Comparison of ENCODE assay signal across 10 cellular contexts in the genomic region with DNA sequence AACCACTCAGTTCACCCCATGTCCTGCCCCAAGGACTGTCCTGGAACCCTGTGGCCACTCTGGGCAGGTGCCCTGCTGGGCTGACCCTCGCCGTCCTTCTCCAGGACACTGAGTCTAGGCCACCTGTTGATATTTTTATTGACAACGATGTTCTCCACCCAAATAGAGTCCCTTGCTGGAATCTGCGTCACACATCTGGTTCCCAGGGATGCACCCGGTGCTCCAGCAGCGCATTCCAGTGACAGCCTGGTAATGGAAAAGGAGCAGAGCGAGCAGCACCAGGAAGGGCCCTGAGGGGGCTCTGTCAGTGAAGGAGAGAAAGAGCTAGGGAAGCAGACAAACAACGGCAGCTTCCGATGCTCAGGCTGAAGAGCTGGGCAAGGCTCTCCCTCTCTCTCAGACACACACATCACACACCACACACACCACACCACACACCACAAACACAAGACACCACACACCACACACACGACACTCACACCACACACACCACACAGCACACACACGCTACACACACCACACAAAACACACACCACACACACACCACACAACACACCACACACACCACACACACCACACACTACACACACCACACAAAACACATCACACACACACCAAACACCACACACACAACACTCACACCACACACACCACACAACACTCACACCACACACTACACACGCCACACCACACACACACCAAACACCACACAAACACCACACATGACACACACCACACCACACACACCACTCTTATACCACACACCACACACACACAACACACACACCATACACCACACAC.
A peak's percentile ranks its signal among the peaks of the same experiment; 100 is the strongest.
DNase-seq lines count a peak whose midpoint lies in the region; ATAC-seq, FAIRE-seq and TF ChIP-seq lines count a peak whose summit lies in the region.
"Had no signal": no experiment of that assay in that cellular context is flagged by ENCODE, and none has a peak within 500 bp of the region (broad histone marks: within the 10 kb centered on the region; RNA-seq: fewer than 3 reads in every experiment).

No MANE protein-coding gene starts in this region.

- CTCF ChIA-PET in GM12878 (lab: Yijun Ruan, JAX) (no interaction called here), PC-9 (lab: Charles Lee) (no interaction called here)
- CTCF ChIA-PET in naive thymus-derived CD4-positive, alpha-beta T cell (lab: Charles Lee): interaction anchor here (0.6 kb wide), 1 partner anchor 9 kb away, joined by 3 read pairs; no protein-coding TSS in a partner anchor

- no peak overlapping the region for H3K4me3 Mint-ChIP-seq in naive thymus-derived CD4-positive, alpha-beta T cell

- no TSS peak for BruUV-seq in GM12878 (replicated peaks; lab: Mats Ljungman, UMichigan)
- no TSS peak for BruUV-seq in PC-9 (replicated peaks; lab: Mats Ljungman, UMichigan)

- H3K27ac ChIP-seq in GM12878 (ENCODE audit: control insufficient read depth, insufficient read depth): no peak overlapping the region
- no peak overlapping the region for H3K27ac ChIP-seq in naive thymus-derived CD4-positive, alpha-beta T cell (ENCODE audit: low read depth, low read length)
- no peak overlapping the region for H3K27ac ChIP-seq in testis
- H3K27ac ChIP-seq in PC-9: no peak overlapping the region
- H3K27ac ChIP-seq: neutrophil, uterus had no signal

- in situ Hi-C loops in GM12878 (cut with MboI): no loop called here

- H3K4me1 Mint-ChIP-seq in naive thymus-derived CD4-positive, alpha-beta T cell: no peaks in the 10 kb centered on the region

- H3K27me3 Mint-ChIP-seq in naive thymus-derived CD4-positive, alpha-beta T cell: peaks cover 0 to 8% (median 4%) of the 10 kb centered on the region in 5 donors

- H3K79me2 ChIP-seq in GM12878 (ENCODE audit: control insufficient read depth, insufficient read depth, low read length): no peaks in the 10 kb centered on the region
- H3K79me2 ChIP-seq in PC-9 (ENCODE audit: low read depth): no peaks in the 10 kb centered on the region

- RAD21 ChIA-PET in GM12878 (lab: Charles Lee; ENCODE audit: unreplicated experiment): no interaction called here

- TF ChIP-seq RAD21 in GM12878 (IDR thresholded peaks at IDR 0.05; ENCODE audit: insufficient read depth, low read depth, low read length): no peak

- TF ChIP-seq POLR2A in GM12878 (IDR thresholded peaks at IDR 0.05; ENCODE audit: low read depth, low read length) (no peak), testis (IDR thresholded peaks at IDR 0.05) (no peak)

- no peak for TF ChIP-seq CTCF in GM12878 (IDR thresholded peaks at IDR 0.05 in 2 of 3, conservative IDR thresholded peaks at IDR 0.05 in 1 of 3; ENCODE audit: control insufficient read depth in 2 of 3, extremely low read depth in 1 of 3, insufficient read depth in 1 of 3, low read depth in 3 of 3, low read length in 3 of 3)
- TF ChIP-seq CTCF in testis (IDR thresholded peaks at IDR 0.05): no peak
- no peak for TF ChIP-seq CTCF in PC-9 (conservative IDR thresholded peaks at IDR 0.05)

- FAIRE-seq in GM12878 (lab: Jason Lieb, UNC): peak; percentile 62

- no peak overlapping the region for H3K4me2 ChIP-seq in GM12878 (ENCODE audit: control insufficient read depth, insufficient read depth)
- H3K4me2 ChIP-seq in PC-9: no peak overlapping the region

- 86% methylated on average over 12 of the region's 12 CpGs for WGBS in GM12878 (ENCODE audit: insufficient coverage, insufficient replicate concordance, low lambda C conversion rate, missing lambda C conversion rate)
- 46 to 70% methylated on average over 9 to 12 of the region's 12 CpGs for WGBS in testis, 2 donors

- no peak overlapping the region for H3K9ac ChIP-seq in GM12878 (ENCODE audit: control insufficient read depth, insufficient read depth, low read length)

- H3K9me3 ChIP-seq in GM12878 (replicated peaks; ENCODE audit: control insufficient read depth, insufficient read depth, low read length) (no peaks in the 10 kb centered on the region; the same call in 2 of the 3 replicates), testis (no peaks in the 10 kb centered on the region), PC-9 (ENCODE audit: insufficient read depth, low read depth) (no peaks in the 10 kb centered on the region; the same call in 1 of the 2 replicates)
- H3K9me3 ChIP-seq in naive thymus-derived CD4-positive, alpha-beta T cell (ENCODE audit: control insufficient read depth in 2 of 3, low read length in 3 of 3): no peaks in the 10 kb centered on the region
- H3K9me3 ChIP-seq: neutrophil, uterus had no signal

- H2AFZ ChIP-seq in GM12878 (ENCODE audit: control insufficient read depth, low read depth, low read length) (no peak overlapping the region), PC-9 (no peak overlapping the region)

- peaks cover 0 to 6% (median 5%) of the 10 kb centered on the region in 5 donors for H3K36me3 Mint-ChIP-seq in naive thymus-derived CD4-positive, alpha-beta T cell

- TF ChIP-seq EP300 in GM12878 (IDR thresholded peaks at IDR 0.05; ENCODE audit: borderline replicate concordance in 1 of 2, control insufficient read depth in 1 of 2, low read depth in 2 of 2, low read length in 2 of 2): no peak

- SMC1A ChIA-PET in GM12878 (lab: Charles Lee; ENCODE audit: uncharacterized antibody, unreplicated experiment): no interaction called here

- H3F3A ChIP-seq in PC-9 (ENCODE audit: insufficient read depth, low read depth): no peaks in the 10 kb centered on the region

- peak; percentile 15; the same call in 1 of the 3 replicates for ATAC-seq in GM12878
- ATAC-seq in naive thymus-derived CD4-positive, alpha-beta T cell: peak; percentile 12
- no peak for ATAC-seq in GM18870 (IDR thresholded peaks at IDR 0.05; ENCODE audit: unreplicated experiment)

- intact Hi-C loops in GM12878 (cut with micrococcal nuclease; ENCODE audit: unreplicated experiment) (no loop called here), testis (cut with DNase I; ENCODE audit: low total_unique reads) (no loop called here), PC-9 (cut with micrococcal nuclease; ENCODE audit: unreplicated experiment) (no loop called here)
- intact Hi-C loops in naive thymus-derived CD4-positive, alpha-beta T cell (cut with micrococcal nuclease): no loop called here

- H3K9me2 ChIP-seq in PC-9 (ENCODE audit: insufficient read depth): no peaks in the 10 kb centered on the region

- no peaks in the 10 kb centered on the region for H3K36me3 ChIP-seq in GM12878 (ENCODE audit: control insufficient read depth in 2 of 2, insufficient read depth in 2 of 2, low read length in 1 of 2)
- no peaks in the 10 kb centered on the region for H3K36me3 ChIP-seq in naive thymus-derived CD4-positive, alpha-beta T cell (ENCODE audit: control insufficient read depth in 2 of 3, insufficient read depth in 3 of 3, low read length in 3 of 3)
- no peaks in the 10 kb centered on the region for H3K36me3 ChIP-seq in testis (ENCODE audit: low read depth, missing control alignments)
- no peaks in the 10 kb centered on the region for H3K36me3 ChIP-seq in PC-9 (ENCODE audit: low read depth)
- H3K36me3 ChIP-seq: neutrophil, uterus had no signal

- peak; percentile 18 for DNase-seq in NCI-H82 (lab: John Stamatoyannopoulos, UW)
- DNase-seq in NCI-H82 treated with DMSO at 0.1 percent for 48 hours (lab: John Stamatoyannopoulos, UW; ENCODE audit: unreplicated experiment): no peak
- DNase-seq in LHCN-M2 (ENCODE audit: low read depth): peak; percentile 25
- DNase-seq in GM12878 (ENCODE audit: low read depth, low spot score): no peak
- DNase-seq in naive thymus-derived CD4-positive, alpha-beta T cell: no peak
- no peak for DNase-seq in testis
- DNase-seq in PC-9: no peak
- DNase-seq: uterus had no signal

- H3K27me3 ChIP-seq in GM12878 (replicated peaks in 1 of 2; ENCODE audit: control insufficient read depth in 2 of 2, insufficient read depth in 2 of 2, low read length in 1 of 2) (no peaks in the 10 kb centered on the region), testis (no peaks in the 10 kb centered on the region), PC-9 (ENCODE audit: insufficient read depth, low read depth) (peaks cover 55% of the 10 kb centered on the region)
- no peaks in the 10 kb centered on the region for H3K27me3 ChIP-seq in naive thymus-derived CD4-positive, alpha-beta T cell (ENCODE audit: control insufficient read depth in 2 of 2, insufficient read depth in 2 of 2, low read length in 2 of 2)
- H3K27me3 ChIP-seq: neutrophil, uterus had no signal

- H3K9me3 Mint-ChIP-seq in naive thymus-derived CD4-positive, alpha-beta T cell: peaks cover 4 to 19% (median 8%) of the 10 kb centered on the region in 11 donors

- H3K4me1 ChIP-seq in GM12878 (ENCODE audit: control insufficient read depth, insufficient read depth, low read length): no peaks in the 10 kb centered on the region
- H3K4me1 ChIP-seq in naive thymus-derived CD4-positive, alpha-beta T cell (ENCODE audit: control insufficient read depth in 2 of 2, insufficient read depth in 2 of 2, low read length in 2 of 2): no peaks in the 10 kb centered on the region
- H3K4me1 ChIP-seq in testis: no peaks in the 10 kb centered on the region
- no peaks in the 10 kb centered on the region for H3K4me1 ChIP-seq in PC-9 (replicated peaks; ENCODE audit: insufficient read depth)
- H3K4me1 ChIP-seq: uterus had no signal

- H4K20me1 ChIP-seq in GM12878 (ENCODE audit: control insufficient read depth, insufficient read depth) (no peaks in the 10 kb centered on the region), PC-9 (ENCODE audit: insufficient read depth) (no peaks in the 10 kb centered on the region)

- H3K4me3 ChIP-seq in GM12878 (no peak overlapping the region), testis (no peak overlapping the region), PC-9 (no peak overlapping the region)
- no peak overlapping the region for H3K4me3 ChIP-seq in naive thymus-derived CD4-positive, alpha-beta T cell (ENCODE audit: low read length)
- H3K4me3 ChIP-seq: uterus had no signal

- H3K27ac Mint-ChIP-seq in naive thymus-derived CD4-positive, alpha-beta T cell: no peak overlapping the region

- POLR2A ChIA-PET in GM12878 (lab: Charles Lee): no interaction called here
- POLR2A ChIA-PET in naive thymus-derived CD4-positive, alpha-beta T cell (lab: Charles Lee): no interaction called here
- POLR2A ChIA-PET in PC-9 (lab: Charles Lee; ENCODE audit: unreplicated experiment): no interaction called here

TF ChIP-seq in GM12878, 131 proteins besides CTCF, POLR2A, EP300 and RAD21 (continues in another document):
- no peak for TF ChIP-seq SIX5 (IDR thresholded peaks at IDR 0.05; ENCODE audit: low read depth, low read length, severe bottlenecking)
- no peak for TF ChIP-seq NFYA (IDR thresholded peaks at IDR 0.05; ENCODE audit: borderline replicate concordance, low read depth, low read length)
- TF ChIP-seq IRF4 (IDR thresholded peaks at IDR 0.05; ENCODE audit: low read depth, low read length): 0 out of 2 replicates have a peak, but pooled peaks have one; percentile 14

Comparison
In these comparisons a context has a peak if more than half of its experiments do, and no peak if none do; other contexts are left out.
1. DNase-seq: peak in NCI-H82 (single experiment) and LHCN-M2 (single experiment); none in NCI-H82 treated with DMSO at 0.1 percent for 48 hours (single experiment), GM12878 (single experiment), naive thymus-derived CD4-positive, alpha-beta T cell (0 of 9), testis (single experiment) and PC-9 (0 of 2).